In genomic region chr2:71129891-71130324, GRCh38 we compare ENCODE assay signal across 7 cellular contexts. TPM values are rescaled to one million over a fixed set of nuclear protein-coding genes. Genes with fewer than 3 reads are reported as not detected.
DNase-seq lines count a peak whose midpoint lies in the region; ATAC-seq, FAIRE-seq and TF ChIP-seq lines count a peak whose summit lies in the region.

TSS of gene MCEE (minus strand) at chr2:71130229. CDS start at chr2:71130219, 10 bp downstream.

- no peaks in the 10 kb centered on the region for H3K27me3 ChIP-seq in astrocyte (ENCODE audit: insufficient read depth, low read length)
- no peaks in the 10 kb centered on the region for H3K27me3 ChIP-seq in skeletal muscle tissue (ENCODE audit: control insufficient read depth in 3 of 3, insufficient read depth in 3 of 3, low read length in 3 of 3)

- H4K20me1 ChIP-seq in astrocyte (ENCODE audit: insufficient read depth, low read length) = peaks cover 34% of the 10 kb centered on the region

- peaks cover 13% of the 10 kb centered on the region for H3K36me3 ChIP-seq in astrocyte (ENCODE audit: insufficient read depth, low read length)
- H3K36me3 ChIP-seq in skeletal muscle tissue (ENCODE audit: control insufficient read depth in 3 of 3, insufficient read depth in 3 of 3, low read length in 3 of 3) = peaks cover 5 to 10% (median 10%) of the 10 kb centered on the region in 3 donors

- peaks cover 12% of the 10 kb centered on the region for H3K4me1 ChIP-seq in astrocyte (ENCODE audit: insufficient read depth, low read length)
- H3K4me1 ChIP-seq in skeletal muscle tissue (ENCODE audit: control insufficient read depth in 3 of 3, insufficient read depth in 3 of 3, low read length in 3 of 3) = peaks cover 9 to 28% (median 15%) of the 10 kb centered on the region in 3 donors

- intact Hi-C loops in T-helper 2 cell treated with Interferon-gamma antibody and Interleukin-4, amounts not matched to agents 100 ng/mL and 5 ng/mL, for 36 hours (cut with micrococcal nuclease) = loop anchor here (1.0 to 5.0 kb wide), 5 partner anchors 62 to 203 kb away; partner anchors contain the start of genes NAGK, PAIP2B and TEX261

- no peaks in the 10 kb centered on the region for H3K27me3 Mint-ChIP-seq in astrocyte (ENCODE audit: low read depth, unreplicated experiment)

- H3K4me3 ChIP-seq in astrocyte (ENCODE audit: insufficient read depth, low read depth, low read length) = peak within 1 kb of the TSS; percentile 98
- H3K4me3 ChIP-seq in iPS-11a (ENCODE audit: low read depth, low read length) = peak within 1 kb of the TSS; percentile 91
- H3K4me3 ChIP-seq in skeletal muscle tissue (ENCODE audit: low read length in 3 of 3) = peak within 1 kb of the TSS; percentile 96 to 98 (median 98)

- H3K9ac ChIP-seq in astrocyte (ENCODE audit: low read length) = peak within 1 kb of the TSS; percentile 95
- peak within 1 kb of the TSS; percentile 85 to 98 (median 97) for H3K9ac ChIP-seq in skeletal muscle tissue (ENCODE audit: low read depth in 1 of 3, low read length in 3 of 3)

- H3K79me2 ChIP-seq in astrocyte (ENCODE audit: insufficient read depth, low read length) = peaks cover 84% of the 10 kb centered on the region

- no peaks in the 10 kb centered on the region for H3K36me3 Mint-ChIP-seq in astrocyte (ENCODE audit: low read depth, unreplicated experiment)

- H3K4me3 Mint-ChIP-seq in astrocyte (ENCODE audit: unreplicated experiment) = no peak within 1 kb of the TSS

- H3K27ac ChIP-seq in astrocyte (ENCODE audit: low read depth, low read length) (peak within 1 kb of the TSS; percentile 92), skeletal muscle tissue (ENCODE audit: low read depth, low read length) (peak within 1 kb of the TSS; percentile 91)

- H3K4me2 ChIP-seq in astrocyte (ENCODE audit: low read length) = peak within 1 kb of the TSS; percentile 86

- DNase-seq in NCI-H1436 treated with DMSO at 0.1 percent for 48 hours (lab: John Stamatoyannopoulos, UW) = peak; percentile 67
- peak; percentile 70 for DNase-seq in astrocyte (ENCODE audit: low read depth)

- peaks cover 4% of the 10 kb centered on the region for H3K4me1 Mint-ChIP-seq in astrocyte (ENCODE audit: low read depth, unreplicated experiment)

- no peak for TF ChIP-seq CTCF in astrocyte (IDR thresholded peaks at IDR 0.05; ENCODE audit: insufficient read depth, low read depth, low read length)

- peak within 1 kb of the TSS; percentile 91 for H2AFZ ChIP-seq in astrocyte (ENCODE audit: low read depth, low read length)

- H3K9me3 Mint-ChIP-seq in astrocyte (ENCODE audit: unreplicated experiment) = no peaks in the 10 kb centered on the region

- peak; percentile 74 for TF ChIP-seq POLR2A in GM18505 (IDR thresholded peaks at IDR 0.05; ENCODE audit: borderline replicate concordance, extremely low read depth, insufficient read depth, insufficient read length)

- H3K9me3 ChIP-seq in astrocyte (ENCODE audit: insufficient read depth, low read depth, low read length) (no peaks in the 10 kb centered on the region), skeletal muscle tissue (ENCODE audit: control insufficient read depth in 3 of 3, low read length in 3 of 3) (no peaks in the 10 kb centered on the region)

- no peak within 1 kb of the TSS for H3K27ac Mint-ChIP-seq in astrocyte (ENCODE audit: unreplicated experiment)

- no peak for FAIRE-seq in astrocyte (lab: Jason Lieb, UNC)

- peak; percentile 82 for ATAC-seq in GM18505 (IDR thresholded peaks at IDR 0.05; ENCODE audit: unreplicated experiment)
- ATAC-seq in HG02870 (IDR thresholded peaks at IDR 0.05; ENCODE audit: unreplicated experiment) = peak; percentile 84

RNA-seq across cellular contexts. Expression of gene MCEE, which starts in this region (rescaled TPM):
- total RNA-seq in T-helper 2 cell treated with Interferon-gamma antibody and Interleukin-4, amounts not matched to agents 100 ng/mL and 5 ng/mL, for 36 hours = 16.7 and 20.1 TPM in 2 replicates
- 13.1 and 18.3 TPM in 2 replicates for total RNA-seq in astrocyte
- 15.7 TPM for total RNA-seq in skeletal muscle tissue

Comparison
In these comparisons a context has a peak if more than half of its experiments do, and no peak if none do; other contexts are left out.
1. Peak in every context shown above with its lines: DNase-seq, ATAC-seq, H3K4me3 ChIP-seq and H3K27ac ChIP-seq.